ENCODE assay signal across 18 cellular contexts in the genomic region with DNA sequence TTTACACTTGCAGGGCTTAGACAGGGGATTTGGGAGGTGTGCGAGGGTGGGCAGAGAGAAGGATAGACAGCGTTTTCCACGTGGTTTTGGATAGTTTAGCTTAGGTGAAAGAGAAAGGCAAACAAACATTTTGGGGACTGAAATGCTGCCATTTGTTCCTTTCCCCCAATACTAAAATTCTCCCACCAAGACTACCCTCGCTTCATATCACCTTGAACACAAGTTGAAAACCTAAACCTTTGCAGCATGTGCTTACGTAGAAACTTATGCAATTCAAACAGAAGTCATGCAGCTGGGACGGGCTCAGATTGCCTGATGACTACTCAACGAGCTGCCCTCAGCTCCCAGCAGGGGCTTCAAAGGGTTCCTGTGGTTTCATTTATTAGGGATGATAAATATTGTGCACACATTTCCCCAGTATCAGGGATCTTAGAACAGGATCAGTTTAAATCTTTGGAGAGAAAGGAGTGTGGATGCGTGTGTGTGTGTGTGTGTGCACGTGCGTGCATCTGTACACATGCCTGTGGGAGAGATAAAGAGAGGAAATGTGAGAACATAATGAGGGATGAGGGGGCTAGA.
A peak's percentile ranks its signal among the peaks of the same experiment; 100 is the strongest.
DNase-seq lines count a peak whose midpoint lies in the region; ATAC-seq and TF ChIP-seq lines count a peak whose summit lies in the region.
"Had no signal": no experiment of that assay in that cellular context is flagged by ENCODE, and none has a peak within 500 bp of the region (broad histone marks: within the 10 kb centered on the region; RNA-seq: fewer than 3 reads in every experiment).

No MANE protein-coding gene starts in this region.

- no peaks in the 10 kb centered on the region for H4K20me1 ChIP-seq in IMR-90 (ENCODE audit: insufficient read depth, low read length)

- ATAC-seq in IMR-90 (ENCODE audit: low read depth): no peak
- no peak for ATAC-seq in GM18520 (IDR thresholded peaks at IDR 0.05; ENCODE audit: unreplicated experiment)
- ATAC-seq: left cardiac atrium had no signal

- no peak overlapping the region for H3K18ac ChIP-seq in IMR-90 (ENCODE audit: low read depth, low read length)

- no peak overlapping the region for H3K23ac ChIP-seq in IMR-90 (ENCODE audit: low read depth, low read length)

- H2BK120ac ChIP-seq in IMR-90 (ENCODE audit: low read depth, low read length): no peak overlapping the region

- no peak overlapping the region for H3K4ac ChIP-seq in IMR-90 (ENCODE audit: low read depth, low read length)

- no peak overlapping the region for H3K14ac ChIP-seq in IMR-90 (replicated peaks; ENCODE audit: low read depth, low read length)

- H4K5ac ChIP-seq in IMR-90 (ENCODE audit: low read depth, low read length): no peak overlapping the region

- H2AFZ ChIP-seq in IMR-90 (replicated peaks; ENCODE audit: low read length, poor library complexity): no peak overlapping the region

- no peak overlapping the region for H3K56ac ChIP-seq in IMR-90 (ENCODE audit: extremely low read depth, insufficient read depth, low read length)

- no peak for TF ChIP-seq RAD21 in IMR-90 (IDR thresholded peaks at IDR 0.05; ENCODE audit: low read length)

- in situ Hi-C loops in IMR-90 (cut with MboI; ENCODE audit: low sequenced_read_pairs): no loop called here

- H3K4me3 ChIP-seq in IMR-90 (ENCODE audit: insufficient read depth, low read depth, low read length) (no peak overlapping the region), SK-N-MC (peak overlapping the region; percentile 37), esophagus squamous epithelium (no peak overlapping the region), skeletal muscle cell (ENCODE audit: low read depth, low read length) (no peak overlapping the region)
- H3K4me3 ChIP-seq: skin epidermis had no signal

- H2BK5ac ChIP-seq in IMR-90 (ENCODE audit: low read depth, low read length, poor library complexity, severe bottlenecking): no peak overlapping the region

- WGBS in IMR-90 (ENCODE audit: extremely low coverage in 2 of 2, insufficient read length in 1 of 2), 2 experiments: 74% methylated on average over 4 of the region's 10 CpGs; no CpG with 5 or more reads in 1 of the 2 experiments
- 80 to 88% methylated on average over 10 of the region's 10 CpGs for WGBS in esophagus squamous epithelium, 2 donors

- POLR2A ChIA-PET in IMR-90 (lab: Charles Lee; ENCODE audit: unreplicated experiment): interaction anchor here (0.6 kb wide), 1 partner anchor 63 kb away, joined by 3 read pairs; no protein-coding TSS in a partner anchor

- TF ChIP-seq CTCF in IMR-90 (conservative IDR thresholded peaks at IDR 0.05; ENCODE audit: low read depth, low read length) (no peak), esophagus squamous epithelium (IDR thresholded peaks at IDR 0.05) (no peak)

- no peaks in the 10 kb centered on the region for H3K9me1 ChIP-seq in IMR-90 (ENCODE audit: insufficient read depth, low read length)

- H2AK9ac ChIP-seq in IMR-90 (replicated peaks; ENCODE audit: low read depth, low read length, poor library complexity): no peak overlapping the region

- no peak overlapping the region for H3K27ac ChIP-seq in IMR-90 (ENCODE audit: insufficient read depth, low read length)
- no peak overlapping the region for H3K27ac ChIP-seq in SK-N-MC
- H3K27ac ChIP-seq in esophagus squamous epithelium: peak overlapping the region in 3 of 4 donors; percentile 50 to 87 (median 61)
- H3K27ac ChIP-seq: skin epidermis had no signal

- H3K4me1 ChIP-seq in IMR-90 (ENCODE audit: control insufficient read depth, insufficient read depth, low read length) (0 out of 2 replicates have a peak, but pooled peaks cover 2% of the 10 kb centered on the region), esophagus squamous epithelium (peaks cover 6 to 72% (median 7%) of the 10 kb centered on the region in 3 donors)
- H3K4me1 ChIP-seq: BE2C had no signal

- H3K4me2 ChIP-seq in IMR-90 (ENCODE audit: low read depth, low read length): no peak overlapping the region

- H3K79me1 ChIP-seq in IMR-90 (ENCODE audit: low read depth in 1 of 2, low read length in 2 of 2): no peaks in the 10 kb centered on the region

- dilution Hi-C loops in IMR-90 (cut with HindIII; ENCODE audit: low sequenced_read_pairs, unreplicated experiment): no loop called here

- CTCF ChIA-PET in IMR-90 (lab: Yijun Ruan, JAX): no interaction called here

- peaks cover 21% of the 10 kb centered on the region for H3K27me3 ChIP-seq in IMR-90 (ENCODE audit: control insufficient read depth, insufficient read depth, low read length)
- no peaks in the 10 kb centered on the region for H3K27me3 ChIP-seq in esophagus squamous epithelium

- H3K36me3 ChIP-seq in IMR-90 (ENCODE audit: control insufficient read depth, insufficient read depth, low read length) (no peaks in the 10 kb centered on the region), SK-N-MC (ENCODE audit: insufficient read depth, low read length) (no peaks in the 10 kb centered on the region), esophagus squamous epithelium (no peaks in the 10 kb centered on the region)
- H3K36me3 ChIP-seq: BE2C had no signal

- BruUV-seq in IMR-90 (replicated peaks; lab: Mats Ljungman, UMichigan): no TSS peak

- TF ChIP-seq POLR2A in IMR-90 (IDR thresholded peaks at IDR 0.05; ENCODE audit: low read depth, low read length): no peak
- TF ChIP-seq POLR2A in esophagus squamous epithelium (IDR thresholded peaks at IDR 0.05): no peak

- H4K8ac ChIP-seq in IMR-90 (ENCODE audit: low read depth in 2 of 2, low read length in 2 of 2): no peak overlapping the region

- H2BK15ac ChIP-seq in IMR-90 (ENCODE audit: low read depth, low read length): no peak overlapping the region

- H3K9ac ChIP-seq in IMR-90 (ENCODE audit: low read depth, low read length) (no peak overlapping the region), SK-N-MC (ENCODE audit: insufficient read length) (no peak overlapping the region)

- H2AK5ac ChIP-seq in IMR-90 (ENCODE audit: low read depth, low read length): no peak overlapping the region

- no peak overlapping the region for H4K91ac ChIP-seq in IMR-90 (ENCODE audit: insufficient read depth, low read depth, low read length)

- DNase-seq in IMR-90: peak; percentile 32
- DNase-seq in SK-N-MC (ENCODE audit: low read depth, low spot score): no peak
- DNase-seq in esophagus squamous epithelium (lab: John Stamatoyannopoulos, UW): no peak
- DNase-seq in skeletal muscle cell (ENCODE audit: low read depth): peak; percentile 49
- no peak for DNase-seq in pons (ENCODE audit: low spot score)
- no peak for DNase-seq in activated CD4-positive, CD25-positive, alpha-beta regulatory T cell treated with anti-CD3 and anti-CD28 coated beads, Interleukin-2, amount 50 U/mL, for 72 hours
- DNase-seq: activated CD4-positive, alpha-beta T cell treated with anti-CD3 and anti-CD28 coated beads, Interleukin-2, amount 10 ng/mL, durations not matched to agents 7 days and 5 days; BE2C; DMS79 treated with DMSO at 0.1 percent for 48 hours; effector CD4-positive, alpha-beta T cell; KG1; left cardiac atrium; NCI-H1105 treated with DMSO at 0.1 percent for 48 hours; NCI-H446; nucleus accumbens; T1000 had no signal

- intact Hi-C loops in IMR-90 (cut with micrococcal nuclease) (no loop called here), esophagus squamous epithelium (cut with DNase I) (no loop called here)

- H2BK20ac ChIP-seq in IMR-90 (ENCODE audit: low read depth, low read length): no peak overlapping the region

- H3K9me3 ChIP-seq in IMR-90 (ENCODE audit: control insufficient read depth, insufficient read depth, low read length) (no peaks in the 10 kb centered on the region), SK-N-MC (ENCODE audit: low read depth, low read length) (no peaks in the 10 kb centered on the region), esophagus squamous epithelium (no peaks in the 10 kb centered on the region)
- H3K9me3 ChIP-seq: BE2C had no signal

TF ChIP-seq in IMR-90, 13 proteins besides CTCF, POLR2A, EP300 and RAD21:
- no peak for TF ChIP-seq MXI1 (IDR thresholded peaks at IDR 0.05; ENCODE audit: borderline replicate concordance, low read depth, low read length)
- TF ChIP-seq RCOR1 (IDR thresholded peaks at IDR 0.05; ENCODE audit: insufficient replicate concordance, low read length): no peak
- no peak for TF ChIP-seq CEBPB (IDR thresholded peaks at IDR 0.05; ENCODE audit: low read depth, low read length)
- TF ChIP-seq NFE2L2 (IDR thresholded peaks at IDR 0.05; ENCODE audit: low read depth, low read length): no peak
- TF ChIP-seq SMC3 (IDR thresholded peaks at IDR 0.05; ENCODE audit: low read depth, low read length): no peak
- no peak for TF ChIP-seq MAFK (IDR thresholded peaks at IDR 0.05; ENCODE audit: low read depth, low read length)
- TF ChIP-seq, protein P1, sequence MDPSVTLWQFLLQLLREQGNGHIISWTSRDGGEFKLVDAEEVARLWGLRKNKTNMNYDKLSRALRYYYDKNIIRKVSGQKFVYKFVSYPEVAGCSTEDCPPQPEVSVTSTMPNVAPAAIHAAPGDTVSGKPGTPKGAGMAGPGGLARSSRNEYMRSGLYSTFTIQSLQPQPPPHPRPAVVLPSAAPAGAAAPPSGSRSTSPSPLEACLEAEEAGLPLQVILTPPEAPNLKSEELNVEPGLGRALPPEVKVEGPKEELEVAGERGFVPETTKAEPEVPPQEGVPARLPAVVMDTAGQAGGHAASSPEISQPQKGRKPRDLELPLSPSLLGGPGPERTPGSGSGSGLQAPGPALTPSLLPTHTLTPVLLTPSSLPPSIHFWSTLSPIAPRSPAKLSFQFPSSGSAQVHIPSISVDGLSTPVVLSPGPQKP (IDR thresholded peaks at IDR 0.05; ENCODE audit: borderline replicate concordance, low read depth, low read length): no peak
- TF ChIP-seq RFX5 (IDR thresholded peaks at IDR 0.05; ENCODE audit: low read depth, low read length): no peak
- TF ChIP-seq, protein P2, sequence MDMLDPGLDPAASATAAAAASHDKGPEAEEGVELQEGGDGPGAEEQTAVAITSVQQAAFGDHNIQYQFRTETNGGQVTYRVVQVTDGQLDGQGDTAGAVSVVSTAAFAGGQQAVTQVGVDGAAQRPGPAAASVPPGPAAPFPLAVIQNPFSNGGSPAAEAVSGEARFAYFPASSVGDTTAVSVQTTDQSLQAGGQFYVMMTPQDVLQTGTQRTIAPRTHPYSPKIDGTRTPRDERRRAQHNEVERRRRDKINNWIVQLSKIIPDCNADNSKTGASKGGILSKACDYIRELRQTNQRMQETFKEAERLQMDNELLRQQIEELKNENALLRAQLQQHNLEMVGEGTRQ (IDR thresholded peaks at IDR 0.05; ENCODE audit: low read depth, low read length): no peak
- TF ChIP-seq CHD1 (IDR thresholded peaks at IDR 0.05; ENCODE audit: low read depth, low read length): no peak
- TF ChIP-seq BHLHE40 (IDR thresholded peaks at IDR 0.05; ENCODE audit: low read depth, low read length): no peak
- TF ChIP-seq FOS (IDR thresholded peaks at IDR 0.05; ENCODE audit: low read depth, low read length): no peak
- TF ChIP-seq MAZ (IDR thresholded peaks at IDR 0.05; ENCODE audit: borderline replicate concordance, low read depth, low read length): no peak

Comparison
In these comparisons a context has a peak if more than half of its experiments do, and no peak if none do; other contexts are left out.
1. DNase-seq: peak in IMR-90 (single experiment) and skeletal muscle cell (single experiment); none in SK-N-MC (single experiment), esophagus squamous epithelium (single experiment), pons (single experiment) and activated CD4-positive, CD25-positive, alpha-beta regulatory T cell treated with anti-CD3 and anti-CD28 coated beads, Interleukin-2, amount 50 U/mL, for 72 hours (single experiment).
2. H3K27ac ChIP-seq: peak in esophagus squamous epithelium (3 of 4); none in IMR-90 (single experiment) and SK-N-MC (single experiment).